ENCODE assay signal across 18 cellular contexts in genomic region chr19:44190020-44190419, GRCh38. TPM values are rescaled to one million over a fixed set of nuclear protein-coding genes. Genes with fewer than 3 reads are reported as not detected.
DNase-seq lines count a peak whose midpoint lies in the region; FAIRE-seq and TF ChIP-seq lines count a peak whose summit lies in the region.
"Had no signal": no experiment of that assay in that cellular context is flagged by ENCODE, and none has a peak within 500 bp of the region (broad histone marks: within the 10 kb centered on the region; RNA-seq: fewer than 3 reads in every experiment).

No MANE protein-coding gene starts in this region.

- TF ChIP-seq CTCF in kidney (IDR thresholded peaks at IDR 0.05; ENCODE audit: borderline replicate concordance, extremely low read depth, insufficient read depth): no peak

- no peak overlapping the region for H3K27ac ChIP-seq in kidney (ENCODE audit: low read depth in 2 of 2, low read length in 2 of 2)
- H3K27ac ChIP-seq: 22Rv1 had no signal

- no peak overlapping the region for H3K4me3 ChIP-seq in kidney (ENCODE audit: low read length in 2 of 2)
- H3K4me3 ChIP-seq: GM23338 had no signal

- peaks cover 4 to 14% of the 10 kb centered on the region in 2 donors for H3K9me3 ChIP-seq in kidney (ENCODE audit: control insufficient read depth in 1 of 2, low read length in 2 of 2)

- H3K4me1 ChIP-seq in kidney (ENCODE audit: control insufficient read depth in 1 of 2, insufficient read depth in 1 of 2, low read depth in 1 of 2, low read length in 2 of 2): no peaks in the 10 kb centered on the region

- no peak overlapping the region for H3K9ac ChIP-seq in kidney (ENCODE audit: low read length in 2 of 2)

- FAIRE-seq in A204.1 (lab: Jason Lieb, UNC) (peak; percentile 90), TTC549 (lab: Jason Lieb, UNC) (peak; percentile 62), kidney (lab: Jason Lieb, UNC) (peak; percentile 35)
- FAIRE-seq: GM12892, GM19239 had no signal

- H3K36me3 ChIP-seq in kidney (ENCODE audit: control insufficient read depth in 1 of 2, insufficient read depth in 2 of 2, low read length in 2 of 2): no peaks in the 10 kb centered on the region

- DNase-seq in kidney (no peak), NCI-H146 treated with DMSO at 0.1 percent for 48 hours (lab: John Stamatoyannopoulos, UW; ENCODE audit: unreplicated experiment) (no peak), NCI-H526 treated with DMSO at 0.1 percent for 48 hours (lab: John Stamatoyannopoulos, UW) (no peak), A172 (ENCODE audit: low spot score) (no peak)
- DNase-seq: C1 segment of cervical spinal cord; Calu3; CD4-positive, alpha-beta memory T cell; COR-L47; DMS53; DMS79 treated with DMSO at 0.1 percent for 48 hours; H9; HFFc6 had no signal

- intact Hi-C loops in kidney (cut with DNase I): no loop called here

RNA-seq across cellular contexts. Expression of gene ZNF227, which starts 22.3 kb away (rescaled TPM):
- total RNA-seq in kidney: 22.3 TPM
- polyA plus RNA-seq in kidney (ENCODE audit: insufficient read depth, low read depth, low replicate concordance): 5.0 TPM
- 15.2 and 17.1 TPM in 2 replicates for total RNA-seq in A172 (2014; rRNA removed; shearing (Covaris generic))

RNA-seq across cellular contexts. Expression of gene ZNF226, which starts 25.1 kb away (rescaled TPM):
- 29.3 TPM for total RNA-seq in kidney
- polyA plus RNA-seq in kidney (ENCODE audit: insufficient read depth, low read depth, low replicate concordance): 27.4 TPM
- total RNA-seq in A172 (2014; rRNA removed; shearing (Covaris generic)): 23.8 and 30.3 TPM in 2 replicates

RNA-seq across cellular contexts. Expression of gene ZNF234, which starts 48.7 kb away (rescaled TPM):
- total RNA-seq in kidney: 13.8 TPM
- 3.2 TPM for polyA plus RNA-seq in kidney (ENCODE audit: insufficient read depth, low read depth, low replicate concordance)
- total RNA-seq in A172 (2014; rRNA removed; shearing (Covaris generic)): 10.5 and 13.2 TPM in 2 replicates
